Comparison of ENCODE assay signal across 1 cellular context in the genomic region with DNA sequence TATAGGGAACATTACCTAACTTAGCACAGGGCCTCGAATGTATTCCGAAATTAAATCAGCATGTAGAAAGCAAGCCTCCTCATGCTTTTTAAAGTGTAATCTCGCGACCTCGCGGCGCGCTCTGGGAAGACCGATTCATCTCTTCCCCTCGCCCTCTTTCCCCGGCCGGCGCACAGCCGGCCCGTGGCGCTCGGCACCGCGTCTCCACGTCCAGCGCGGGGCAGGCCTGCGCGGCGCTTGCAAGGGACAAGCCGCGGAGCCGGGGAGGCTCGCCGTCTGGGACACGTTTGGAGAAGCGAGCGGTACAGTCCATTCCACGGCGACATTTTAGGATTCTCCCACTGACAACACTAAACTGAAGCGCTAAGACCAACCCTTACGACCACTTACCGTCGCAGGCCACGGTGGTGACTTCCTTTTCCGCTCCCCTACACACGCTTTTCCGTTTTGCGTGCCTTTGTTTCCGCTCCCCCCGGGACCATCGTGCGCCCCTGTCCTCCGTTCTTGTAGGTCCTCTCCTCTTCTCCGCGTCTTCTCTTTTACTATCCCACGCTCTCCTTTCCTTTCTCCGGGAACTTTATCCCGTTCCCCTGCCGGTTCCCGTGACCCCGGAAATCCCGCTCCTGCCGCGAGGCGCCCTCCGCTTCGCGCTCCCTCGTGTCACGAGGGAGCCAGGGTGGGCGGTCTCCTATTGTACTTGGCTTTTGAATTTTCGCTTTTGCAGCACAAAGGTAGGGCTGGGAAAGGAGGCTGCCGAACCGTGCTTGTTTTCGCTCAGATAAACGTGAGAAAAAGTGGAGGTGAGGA.
TF ChIP-seq lines count a peak whose summit lies in the region.

A gene with protein sequence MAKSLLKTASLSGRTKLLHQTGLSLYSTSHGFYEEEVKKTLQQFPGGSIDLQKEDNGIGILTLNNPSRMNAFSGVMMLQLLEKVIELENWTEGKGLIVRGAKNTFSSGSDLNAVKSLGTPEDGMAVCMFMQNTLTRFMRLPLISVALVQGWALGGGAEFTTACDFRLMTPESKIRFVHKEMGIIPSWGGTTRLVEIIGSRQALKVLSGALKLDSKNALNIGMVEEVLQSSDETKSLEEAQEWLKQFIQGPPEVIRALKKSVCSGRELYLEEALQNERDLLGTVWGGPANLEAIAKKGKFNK (minus strand): TSS at position 664 of the 807 bp plus-strand sequence. CDS start 12,581 bp downstream, outside the sequence.

TF ChIP-seq in HepG2, 621 proteins besides CTCF, POLR2A, EP300 and RAD21 (continued from another document and continues in another):
- TF ChIP-seq, protein P1, sequence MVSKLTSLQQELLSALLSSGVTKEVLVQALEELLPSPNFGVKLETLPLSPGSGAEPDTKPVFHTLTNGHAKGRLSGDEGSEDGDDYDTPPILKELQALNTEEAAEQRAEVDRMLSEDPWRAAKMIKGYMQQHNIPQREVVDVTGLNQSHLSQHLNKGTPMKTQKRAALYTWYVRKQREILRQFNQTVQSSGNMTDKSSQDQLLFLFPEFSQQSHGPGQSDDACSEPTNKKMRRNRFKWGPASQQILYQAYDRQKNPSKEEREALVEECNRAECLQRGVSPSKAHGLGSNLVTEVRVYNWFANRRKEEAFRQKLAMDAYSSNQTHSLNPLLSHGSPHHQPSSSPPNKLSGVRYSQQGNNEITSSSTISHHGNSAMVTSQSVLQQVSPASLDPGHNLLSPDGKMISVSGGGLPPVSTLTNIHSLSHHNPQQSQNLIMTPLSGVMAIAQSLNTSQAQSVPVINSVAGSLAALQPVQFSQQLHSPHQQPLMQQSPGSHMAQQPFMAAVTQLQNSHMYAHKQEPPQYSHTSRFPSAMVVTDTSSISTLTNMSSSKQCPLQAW (CRISPR knock-in tag; IDR thresholded peaks at IDR 0.05) = peak; percentile 83
- TF ChIP-seq KLF6 (CRISPR knock-in tag; IDR thresholded peaks at IDR 0.05) (peak; percentile 85), ZNF788 (CRISPR knock-in tag; IDR thresholded peaks at IDR 0.05; ENCODE audit: borderline replicate concordance) (peak; percentile 91), ZNF10 (CRISPR knock-in tag; IDR thresholded peaks at IDR 0.05; ENCODE audit: borderline replicate concordance, low read depth) (no peak), ELF4 (CRISPR knock-in tag; IDR thresholded peaks at IDR 0.05; ENCODE audit: borderline replicate concordance) (peak; percentile 71), DMAP1 (CRISPR knock-in tag; IDR thresholded peaks at IDR 0.05) (peak; percentile 98), MLLT10 (CRISPR knock-in tag; IDR thresholded peaks at IDR 0.05) (no peak), ZMAT3 (CRISPR knock-in tag; conservative IDR thresholded peaks at IDR 0.05) (peak; percentile 89; the same call in 1 of the 2 replicates), PCBP2 (optimal IDR thresholded peaks at IDR 0.05; ENCODE audit: low read depth, low read length, poor library complexity, severe bottlenecking) (no peak), TSC22D2 (CRISPR knock-in tag; IDR thresholded peaks at IDR 0.05; ENCODE audit: borderline replicate concordance) (0 out of 2 replicates have a peak, but pooled peaks have one; percentile 56), ERF (CRISPR knock-in tag; IDR thresholded peaks at IDR 0.05) (peak; percentile 84), POLR2G (IDR thresholded peaks at IDR 0.05; ENCODE audit: low read depth, low read length) (peak; percentile 90), XRCC5 (optimal IDR thresholded peaks at IDR 0.05; ENCODE audit: low read length) (no peak), ZNF841 (CRISPR knock-in tag; IDR thresholded peaks at IDR 0.05; ENCODE audit: borderline replicate concordance) (0 out of 2 replicates have a peak, but pooled peaks have one; percentile 61), MZF1 (CRISPR knock-in tag; IDR thresholded peaks at IDR 0.05; ENCODE audit: borderline replicate concordance) (no peak), RNF2 (conservative IDR thresholded peaks at IDR 0.05; ENCODE audit: low read depth) (peak; percentile 84), FOXJ3 (CRISPR knock-in tag; IDR thresholded peaks at IDR 0.05; ENCODE audit: borderline replicate concordance) (no peak; the same call in 1 of the 2 replicates), ZFP1 (CRISPR knock-in tag; IDR thresholded peaks at IDR 0.05) (peak; percentile 91), TOE1 (CRISPR knock-in tag; IDR thresholded peaks at IDR 0.05) (peak; percentile 84; the same call in 1 of the 2 replicates), FOSL2 (CRISPR knock-in tag; IDR thresholded peaks at IDR 0.05) (peak; percentile 50), TARDBP (CRISPR knock-in tag; IDR thresholded peaks at IDR 0.05) (peak; percentile 83), ZBTB7A (CRISPR knock-in tag; IDR thresholded peaks at IDR 0.05) (peak; percentile 90; the same call in 1 of the 2 replicates), ZMYM2 (CRISPR knock-in tag; IDR thresholded peaks at IDR 0.05) (0 out of 2 replicates have a peak, but pooled peaks have one; percentile 11), ZNF607 (CRISPR knock-in tag; IDR thresholded peaks at IDR 0.05; ENCODE audit: borderline replicate concordance) (peak; percentile 90), ZNF850 (CRISPR knock-in tag; conservative IDR thresholded peaks at IDR 0.05) (no peak), PHF21A (CRISPR knock-in tag; IDR thresholded peaks at IDR 0.05) (no peak), ZNF430 (CRISPR knock-in tag; IDR thresholded peaks at IDR 0.05) (no peak), PTBP1 (IDR thresholded peaks at IDR 0.05; ENCODE audit: low read depth, low read length, poor library complexity, severe bottlenecking) (no peak), CHD4 (IDR thresholded peaks at IDR 0.05; ENCODE audit: borderline replicate concordance, low read length) (no peak), ZNF121 (CRISPR knock-in tag; IDR thresholded peaks at IDR 0.05) (peak; percentile 77), ZNF652 (CRISPR knock-in tag; IDR thresholded peaks at IDR 0.05; ENCODE audit: borderline replicate concordance, low read depth) (peak; percentile 47; the same call in 1 of the 2 replicates), SMYD3 (CRISPR knock-in tag; IDR thresholded peaks at IDR 0.05) (no peak), PCBP1 (IDR thresholded peaks at IDR 0.05; ENCODE audit: borderline replicate concordance, low read depth, low read length) (no peak), YEATS4 (CRISPR knock-in tag; IDR thresholded peaks at IDR 0.05; ENCODE audit: borderline replicate concordance) (peak; percentile 94), ZNF225 (CRISPR knock-in tag; IDR thresholded peaks at IDR 0.05) (0 out of 2 replicates have a peak, but pooled peaks have one; percentile 78), DNMT1 (CRISPR knock-in tag; IDR thresholded peaks at IDR 0.05) (no peak)
- TF ChIP-seq, protein P2, sequence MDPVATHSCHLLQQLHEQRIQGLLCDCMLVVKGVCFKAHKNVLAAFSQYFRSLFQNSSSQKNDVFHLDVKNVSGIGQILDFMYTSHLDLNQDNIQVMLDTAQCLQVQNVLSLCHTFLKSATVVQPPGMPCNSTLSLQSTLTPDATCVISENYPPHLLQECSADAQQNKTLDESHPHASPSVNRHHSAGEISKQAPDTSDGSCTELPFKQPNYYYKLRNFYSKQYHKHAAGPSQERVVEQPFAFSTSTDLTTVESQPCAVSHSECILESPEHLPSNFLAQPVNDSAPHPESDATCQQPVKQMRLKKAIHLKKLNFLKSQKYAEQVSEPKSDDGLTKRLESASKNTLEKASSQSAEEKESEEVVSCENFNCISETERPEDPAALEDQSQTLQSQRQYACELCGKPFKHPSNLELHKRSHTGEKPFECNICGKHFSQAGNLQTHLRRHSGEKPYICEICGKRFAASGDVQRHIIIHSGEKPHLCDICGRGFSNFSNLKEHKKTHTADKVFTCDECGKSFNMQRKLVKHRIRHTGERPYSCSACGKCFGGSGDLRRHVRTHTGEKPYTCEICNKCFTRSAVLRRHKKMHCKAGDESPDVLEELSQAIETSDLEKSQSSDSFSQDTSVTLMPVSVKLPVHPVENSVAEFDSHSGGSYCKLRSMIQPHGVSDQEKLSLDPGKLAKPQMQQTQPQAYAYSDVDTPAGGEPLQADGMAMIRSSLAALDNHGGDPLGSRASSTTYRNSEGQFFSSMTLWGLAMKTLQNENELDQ (CRISPR knock-in tag; IDR thresholded peaks at IDR 0.05; ENCODE audit: borderline replicate concordance) = 0 out of 2 replicates have a peak, but pooled peaks have one; percentile 78
- TF ChIP-seq, protein P3, sequence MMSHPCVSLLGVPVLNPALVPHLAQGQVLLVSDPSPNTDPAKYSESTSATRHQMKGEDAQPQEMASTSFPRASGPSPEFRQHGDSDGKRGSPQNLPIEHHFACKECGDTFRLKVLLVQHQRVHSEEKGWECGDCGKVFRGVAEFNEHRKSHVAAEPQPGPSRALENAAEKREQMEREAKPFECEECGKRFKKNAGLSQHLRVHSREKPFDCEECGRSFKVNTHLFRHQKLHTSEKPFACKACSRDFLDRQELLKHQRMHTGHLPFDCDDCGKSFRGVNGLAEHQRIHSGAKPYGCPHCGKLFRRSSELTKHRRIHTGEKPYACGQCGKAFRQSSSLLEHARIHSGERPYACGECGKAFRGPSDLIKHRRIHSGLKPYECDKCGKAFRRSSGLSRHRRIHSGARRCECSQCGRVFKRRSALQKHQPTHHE (CRISPR knock-in tag; IDR thresholded peaks at IDR 0.05; ENCODE audit: borderline replicate concordance) = peak; percentile 85; the same call in 1 of the 2 replicates
- TF ChIP-seq, protein P4, sequence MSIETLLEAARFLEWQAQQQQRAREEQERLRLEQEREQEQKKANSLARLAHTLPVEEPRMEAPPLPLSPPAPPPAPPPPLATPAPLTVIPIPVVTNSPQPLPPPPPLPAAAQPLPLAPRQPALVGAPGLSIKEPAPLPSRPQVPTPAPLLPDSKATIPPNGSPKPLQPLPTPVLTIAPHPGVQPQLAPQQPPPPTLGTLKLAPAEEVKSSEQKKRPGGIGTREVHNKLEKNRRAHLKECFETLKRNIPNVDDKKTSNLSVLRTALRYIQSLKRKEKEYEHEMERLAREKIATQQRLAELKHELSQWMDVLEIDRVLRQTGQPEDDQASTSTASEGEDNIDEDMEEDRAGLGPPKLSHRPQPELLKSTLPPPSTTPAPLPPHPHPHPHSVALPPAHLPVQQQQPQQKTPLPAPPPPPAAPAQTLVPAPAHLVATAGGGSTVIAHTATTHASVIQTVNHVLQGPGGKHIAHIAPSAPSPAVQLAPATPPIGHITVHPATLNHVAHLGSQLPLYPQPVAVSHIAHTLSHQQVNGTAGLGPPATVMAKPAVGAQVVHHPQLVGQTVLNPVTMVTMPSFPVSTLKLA (IDR thresholded peaks at IDR 0.05) = 0 out of 2 replicates have a peak, but pooled peaks have one; percentile 25
- TF ChIP-seq, protein P5, sequence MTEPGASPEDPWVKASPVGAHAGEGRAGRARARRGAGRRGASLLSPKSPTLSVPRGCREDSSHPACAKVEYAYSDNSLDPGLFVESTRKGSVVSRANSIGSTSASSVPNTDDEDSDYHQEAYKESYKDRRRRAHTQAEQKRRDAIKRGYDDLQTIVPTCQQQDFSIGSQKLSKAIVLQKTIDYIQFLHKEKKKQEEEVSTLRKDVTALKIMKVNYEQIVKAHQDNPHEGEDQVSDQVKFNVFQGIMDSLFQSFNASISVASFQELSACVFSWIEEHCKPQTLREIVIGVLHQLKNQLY (CRISPR knock-in tag; IDR thresholded peaks at IDR 0.05) = peak; percentile 52
- TF ChIP-seq, protein P6, sequence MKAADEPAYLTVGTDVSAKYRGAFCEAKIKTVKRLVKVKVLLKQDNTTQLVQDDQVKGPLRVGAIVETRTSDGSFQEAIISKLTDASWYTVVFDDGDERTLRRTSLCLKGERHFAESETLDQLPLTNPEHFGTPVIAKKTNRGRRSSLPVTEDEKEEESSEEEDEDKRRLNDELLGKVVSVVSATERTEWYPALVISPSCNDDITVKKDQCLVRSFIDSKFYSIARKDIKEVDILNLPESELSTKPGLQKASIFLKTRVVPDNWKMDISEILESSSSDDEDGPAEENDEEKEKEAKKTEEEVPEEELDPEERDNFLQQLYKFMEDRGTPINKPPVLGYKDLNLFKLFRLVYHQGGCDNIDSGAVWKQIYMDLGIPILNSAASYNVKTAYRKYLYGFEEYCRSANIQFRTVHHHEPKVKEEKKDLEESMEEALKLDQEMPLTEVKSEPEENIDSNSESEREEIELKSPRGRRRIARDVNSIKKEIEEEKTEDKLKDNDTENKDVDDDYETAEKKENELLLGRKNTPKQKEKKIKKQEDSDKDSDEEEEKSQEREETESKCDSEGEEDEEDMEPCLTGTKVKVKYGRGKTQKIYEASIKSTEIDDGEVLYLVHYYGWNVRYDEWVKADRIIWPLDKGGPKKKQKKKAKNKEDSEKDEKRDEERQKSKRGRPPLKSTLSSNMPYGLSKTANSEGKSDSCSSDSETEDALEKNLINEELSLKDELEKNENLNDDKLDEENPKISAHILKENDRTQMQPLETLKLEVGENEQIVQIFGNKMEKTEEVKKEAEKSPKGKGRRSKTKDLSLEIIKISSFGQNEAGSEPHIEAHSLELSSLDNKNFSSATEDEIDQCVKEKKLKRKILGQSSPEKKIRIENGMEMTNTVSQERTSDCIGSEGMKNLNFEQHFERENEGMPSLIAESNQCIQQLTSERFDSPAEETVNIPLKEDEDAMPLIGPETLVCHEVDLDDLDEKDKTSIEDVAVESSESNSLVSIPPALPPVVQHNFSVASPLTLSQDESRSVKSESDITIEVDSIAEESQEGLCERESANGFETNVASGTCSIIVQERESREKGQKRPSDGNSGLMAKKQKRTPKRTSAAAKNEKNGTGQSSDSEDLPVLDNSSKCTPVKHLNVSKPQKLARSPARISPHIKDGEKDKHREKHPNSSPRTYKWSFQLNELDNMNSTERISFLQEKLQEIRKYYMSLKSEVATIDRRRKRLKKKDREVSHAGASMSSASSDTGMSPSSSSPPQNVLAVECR (CRISPR knock-in tag; IDR thresholded peaks at IDR 0.05; ENCODE audit: borderline replicate concordance) = peak; percentile 91
- TF ChIP-seq, protein P7, sequence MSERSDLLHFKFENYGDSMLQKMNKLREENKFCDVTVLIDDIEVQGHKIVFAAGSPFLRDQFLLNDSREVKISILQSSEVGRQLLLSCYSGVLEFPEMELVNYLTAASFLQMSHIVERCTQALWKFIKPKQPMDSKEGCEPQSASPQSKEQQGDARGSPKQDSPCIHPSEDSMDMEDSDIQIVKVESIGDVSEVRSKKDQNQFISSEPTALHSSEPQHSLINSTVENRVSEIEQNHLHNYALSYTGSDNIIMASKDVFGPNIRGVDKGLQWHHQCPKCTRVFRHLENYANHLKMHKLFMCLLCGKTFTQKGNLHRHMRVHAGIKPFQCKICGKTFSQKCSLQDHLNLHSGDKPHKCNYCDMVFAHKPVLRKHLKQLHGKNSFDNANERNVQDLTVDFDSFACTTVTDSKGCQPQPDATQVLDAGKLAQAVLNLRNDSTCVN (CRISPR knock-in tag; IDR thresholded peaks at IDR 0.05; ENCODE audit: borderline replicate concordance) = peak; percentile 70; the same call in 1 of the 2 replicates
- TF ChIP-seq, protein P8, sequence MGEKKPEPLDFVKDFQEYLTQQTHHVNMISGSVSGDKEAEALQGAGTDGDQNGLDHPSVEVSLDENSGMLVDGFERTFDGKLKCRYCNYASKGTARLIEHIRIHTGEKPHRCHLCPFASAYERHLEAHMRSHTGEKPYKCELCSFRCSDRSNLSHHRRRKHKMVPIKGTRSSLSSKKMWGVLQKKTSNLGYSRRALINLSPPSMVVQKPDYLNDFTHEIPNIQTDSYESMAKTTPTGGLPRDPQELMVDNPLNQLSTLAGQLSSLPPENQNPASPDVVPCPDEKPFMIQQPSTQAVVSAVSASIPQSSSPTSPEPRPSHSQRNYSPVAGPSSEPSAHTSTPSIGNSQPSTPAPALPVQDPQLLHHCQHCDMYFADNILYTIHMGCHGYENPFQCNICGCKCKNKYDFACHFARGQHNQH (CRISPR knock-in tag; IDR thresholded peaks at IDR 0.05) = peak; percentile 95
- TF ChIP-seq, protein P9, sequence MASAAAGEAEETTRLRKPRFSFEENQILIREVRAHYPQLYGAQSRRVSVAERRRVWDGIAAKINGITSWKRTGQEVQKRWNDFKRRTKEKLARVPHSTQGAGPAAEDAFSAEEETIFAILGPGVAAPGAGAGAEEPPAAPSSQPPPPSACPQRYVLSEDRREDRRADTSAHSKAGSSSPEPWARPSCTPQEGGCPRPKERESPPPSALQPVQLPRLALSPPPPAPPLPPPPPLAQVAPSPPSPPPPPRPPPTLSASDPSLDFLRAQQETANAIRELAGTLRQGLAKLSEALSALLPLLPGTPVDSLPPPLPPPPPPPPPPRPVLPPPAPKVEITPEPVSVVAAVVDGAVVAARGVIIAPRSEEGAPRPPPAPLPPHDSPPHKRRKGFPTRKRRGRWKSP (CRISPR knock-in tag; IDR thresholded peaks at IDR 0.05) = peak; percentile 83; the same call in 1 of the 2 replicates
